Comparison of ENCODE assay signal across 22 cellular contexts in genomic region chr16:89448656-89449055, GRCh38. TPM values are rescaled to one million over a fixed set of nuclear protein-coding genes. Genes with fewer than 3 reads are reported as not detected.
DNase-seq lines count a peak whose midpoint lies in the region; ATAC-seq and TF ChIP-seq lines count a peak whose summit lies in the region.
"Had no signal": no experiment of that assay in that cellular context is flagged by ENCODE, and none has a peak within 500 bp of the region (broad histone marks: within the 10 kb centered on the region; RNA-seq: fewer than 3 reads in every experiment).

No MANE protein-coding gene starts in this region.

- H2BK5ac ChIP-seq in neuronal stem cell (ENCODE audit: low read length): no peak overlapping the region

- TF ChIP-seq EP300 in upper lobe of left lung (IDR thresholded peaks at IDR 0.05): no peak

- peaks cover 78% of the 10 kb centered on the region for H3F3A ChIP-seq in PC-9 (ENCODE audit: insufficient read depth, low read depth)

- H3K27me3 ChIP-seq in lung (ENCODE audit: control insufficient read depth, insufficient read depth) (no peaks in the 10 kb centered on the region), upper lobe of left lung (no peaks in the 10 kb centered on the region), PC-9 (ENCODE audit: insufficient read depth, low read depth) (no peaks in the 10 kb centered on the region), neuronal stem cell (ENCODE audit: control insufficient read depth in 3 of 3, insufficient read depth in 3 of 3, low read depth in 1 of 3, low read length in 3 of 3) (no peaks in the 10 kb centered on the region)
- H3K27me3 ChIP-seq: spleen had no signal

- H3K9ac ChIP-seq in neuronal stem cell (ENCODE audit: low read depth, low read length, poor library complexity): no peak overlapping the region

- DNase-seq in activated naive CD4-positive, alpha-beta T cell treated with anti-CD3 and anti-CD28 coated beads, Interleukin-2, amount 50 U/mL, for 72 hours (ENCODE audit: low spot score in 2 of 2): no peak
- DNase-seq in lung (ENCODE audit: low spot score): peak; percentile 60
- peak; percentile 66 to 77 for DNase-seq in upper lobe of left lung
- no peak for DNase-seq in PC-9
- DNase-seq in neuronal stem cell (ENCODE audit: low spot score): no peak
- no peak for DNase-seq in HEK293T (ENCODE audit: extremely low spot score)
- DNase-seq: activated naive CD4-positive, alpha-beta T cell treated with anti-CD3 and anti-CD28 coated beads, Interleukin-2, amount 10 ng/mL, durations not matched to agents 7 days and 5 days; CD4-positive, alpha-beta T cell; DMS79 treated with DMSO at 0.1 percent for 48 hours; foreskin melanocyte; NCI-H1436; NCI-H2171; NCI-H69; OCI-M1; spleen; stimulated activated CD8-positive, alpha-beta memory T cell treated with anti-CD3 and anti-CD28 coated beads, Interleukin-4, amount 100 ng/mL, for 48 hours; T-helper 9 cell had no signal

- no peak for ATAC-seq in activated naive CD4-positive, alpha-beta T cell treated with anti-CD3 and anti-CD28 coated beads, Interleukin-2, amount 50 U/mL, for 72 hours
- ATAC-seq in esophagus mucosa (peak; percentile 10), lung (ENCODE audit: insufficient read depth, low FRiP score) (no peak), upper lobe of left lung (ENCODE audit: low FRiP score in 2 of 2) (no peak)

- no peaks in the 10 kb centered on the region for H3K9me3 Mint-ChIP-seq in activated naive CD4-positive, alpha-beta T cell treated with anti-CD3 and anti-CD28 coated beads, Interleukin-2, amount 50 U/mL, for 24 hours
- H3K9me3 Mint-ChIP-seq in activated naive CD4-positive, alpha-beta T cell treated with anti-CD3 and anti-CD28 coated beads, Interleukin-2, amount 50 U/mL, for 72 hours: no peaks in the 10 kb centered on the region
- H3K9me3 Mint-ChIP-seq: activated naive CD4-positive, alpha-beta T cell treated with anti-CD3 and anti-CD28 coated beads, Interleukin-2, amount 10 ng/mL, durations not matched to agents 7 days and 5 days; CD4-positive, alpha-beta T cell had no signal

- H2AFZ ChIP-seq in PC-9: no peak overlapping the region
- H2AFZ ChIP-seq in neuronal stem cell (ENCODE audit: low read length): no peak overlapping the region

- no TSS peak for BruUV-seq in PC-9 (replicated peaks; lab: Mats Ljungman, UMichigan)

- H3K36me3 ChIP-seq in lung (ENCODE audit: control insufficient read depth in 2 of 2, insufficient read depth in 2 of 2, low read length in 2 of 2) (no peaks in the 10 kb centered on the region), upper lobe of left lung (no peaks in the 10 kb centered on the region), PC-9 (ENCODE audit: low read depth) (no peaks in the 10 kb centered on the region; the same call in 1 of the 2 replicates), neuronal stem cell (replicated peaks in 1 of 2; ENCODE audit: control insufficient read depth in 2 of 2, insufficient read depth in 2 of 2, low read length in 2 of 2) (peaks cover 2 to 5% of the 10 kb centered on the region in 2 donors)
- H3K36me3 ChIP-seq: prostate gland, spleen had no signal

- H3K4ac ChIP-seq in neuronal stem cell (ENCODE audit: low read length): no peak overlapping the region

- H3K4me3 Mint-ChIP-seq in activated naive CD4-positive, alpha-beta T cell treated with anti-CD3 and anti-CD28 coated beads, Interleukin-2, amount 50 U/mL, for 24 hours: peak overlapping the region; percentile 36
- H3K4me3 Mint-ChIP-seq: activated naive CD4-positive, alpha-beta T cell treated with anti-CD3 and anti-CD28 coated beads, Interleukin-2, amount 10 ng/mL, durations not matched to agents 7 days and 5 days had no signal

- no peak overlapping the region for H3K14ac ChIP-seq in neuronal stem cell (ENCODE audit: low read length)

- H3K4me1 ChIP-seq in lung (ENCODE audit: control insufficient read depth in 2 of 2, insufficient read depth in 2 of 2, low read length in 2 of 2) (peaks cover 33 to 46% of the 10 kb centered on the region in 2 donors), upper lobe of left lung (peaks cover 71 to 97% (median 79%) of the 10 kb centered on the region in 4 donors), PC-9 (replicated peaks; ENCODE audit: insufficient read depth) (peaks cover 57% of the 10 kb centered on the region), neuronal stem cell (ENCODE audit: control insufficient read depth in 2 of 2, insufficient read depth in 1 of 2, low read depth in 1 of 2, low read length in 2 of 2) (peaks cover 24 to 29% of the 10 kb centered on the region in 2 donors)

- 62 to 87% methylated on average over 10 of the region's 10 CpGs for WGBS in lung, 2 donors
- WGBS in upper lobe of left lung, 2 donors: 55 to 76% methylated on average over 10 of the region's 10 CpGs
- WGBS in neuronal stem cell (ENCODE audit: extremely low coverage in 2 of 2, insufficient read length in 2 of 2, insufficient replicate concordance in 1 of 2), 2 donors: no CpG with 5 or more reads among the region's 10 CpGs

- H3K27ac Mint-ChIP-seq in activated naive CD4-positive, alpha-beta T cell treated with anti-CD3 and anti-CD28 coated beads, Interleukin-2, amount 50 U/mL, for 24 hours: no peak overlapping the region
- H3K27ac Mint-ChIP-seq in activated naive CD4-positive, alpha-beta T cell treated with anti-CD3 and anti-CD28 coated beads, Interleukin-2, amount 50 U/mL, for 72 hours: no peak overlapping the region

- peaks cover 100% of the 10 kb centered on the region for H3K79me2 ChIP-seq in PC-9 (ENCODE audit: low read depth)

- H3K36me3 Mint-ChIP-seq in activated naive CD4-positive, alpha-beta T cell treated with anti-CD3 and anti-CD28 coated beads, Interleukin-2, amount 50 U/mL, for 24 hours: no peaks in the 10 kb centered on the region
- no peaks in the 10 kb centered on the region for H3K36me3 Mint-ChIP-seq in activated naive CD4-positive, alpha-beta T cell treated with anti-CD3 and anti-CD28 coated beads, Interleukin-2, amount 50 U/mL, for 72 hours

- no peak overlapping the region for H3K18ac ChIP-seq in neuronal stem cell (ENCODE audit: low read length)

- H2AK5ac ChIP-seq in neuronal stem cell (ENCODE audit: low read depth, low read length): no peak overlapping the region

- no peak overlapping the region for H2BK12ac ChIP-seq in neuronal stem cell (ENCODE audit: low read length)

- H3K4me2 ChIP-seq in PC-9 (no peak overlapping the region), neuronal stem cell (ENCODE audit: insufficient read depth, low read length, poor library complexity, severe bottlenecking) (no peak overlapping the region)

- no peaks in the 10 kb centered on the region for H3K27me3 Mint-ChIP-seq in activated naive CD4-positive, alpha-beta T cell treated with anti-CD3 and anti-CD28 coated beads, Interleukin-2, amount 50 U/mL, for 24 hours
- H3K27me3 Mint-ChIP-seq: activated naive CD4-positive, alpha-beta T cell treated with anti-CD3 and anti-CD28 coated beads, Interleukin-2, amount 10 ng/mL, durations not matched to agents 7 days and 5 days; CD4-positive, alpha-beta T cell had no signal

- H4K8ac ChIP-seq in neuronal stem cell (ENCODE audit: low read depth, low read length): no peak overlapping the region

- H3K9me2 ChIP-seq in PC-9 (ENCODE audit: insufficient read depth): no peaks in the 10 kb centered on the region

- H2BK120ac ChIP-seq in neuronal stem cell (ENCODE audit: low read depth, low read length): no peak overlapping the region

- H3K4me3 ChIP-seq in lung (no peak overlapping the region), upper lobe of left lung (no peak overlapping the region), PC-9 (no peak overlapping the region), neuronal stem cell (ENCODE audit: low read length in 2 of 2) (no peak overlapping the region)
- H3K4me3 ChIP-seq: coronary artery, prostate gland, SK-N-MC, spleen had no signal

- POLR2A ChIA-PET in PC-9 (lab: Charles Lee; ENCODE audit: unreplicated experiment) (no interaction called here), HEK293T (lab: Yijun Ruan, JAX) (interaction anchor here (1.0 kb wide), 1 partner anchor 60 kb away, joined by 3 read pairs; the partner anchor contains the start of gene SPG7)

- intact Hi-C loops in PC-9 (cut with micrococcal nuclease; ENCODE audit: unreplicated experiment): no loop called here

- no peak for TF ChIP-seq POLR2A in upper lobe of left lung (IDR thresholded peaks at IDR 0.05)

- H4K20me1 ChIP-seq in PC-9 (ENCODE audit: insufficient read depth): peaks cover 100% of the 10 kb centered on the region

- CTCF ChIA-PET in PC-9 (lab: Charles Lee): no interaction called here
- CTCF ChIA-PET in HEK293T (lab: Yijun Ruan, JAX): no interaction called here

- peaks cover 12% of the 10 kb centered on the region for H3K79me1 ChIP-seq in neuronal stem cell (ENCODE audit: low read depth, low read length)

- TF ChIP-seq CTCF in lung (IDR thresholded peaks at IDR 0.05; ENCODE audit: control extremely low read depth, extremely low read depth): no peak
- TF ChIP-seq CTCF in upper lobe of left lung (IDR thresholded peaks at IDR 0.05): no peak
- no peak for TF ChIP-seq CTCF in PC-9 (conservative IDR thresholded peaks at IDR 0.05)

- no peak overlapping the region for H2BK15ac ChIP-seq in neuronal stem cell (ENCODE audit: low read length)

- no peak overlapping the region for H3K27ac ChIP-seq in lung (ENCODE audit: low read depth in 1 of 2, low read length in 1 of 2)
- H3K27ac ChIP-seq in upper lobe of left lung: no peak overlapping the region
- no peak overlapping the region for H3K27ac ChIP-seq in PC-9
- H3K27ac ChIP-seq in neuronal stem cell (replicated peaks; ENCODE audit: low read length): no peak overlapping the region
- H3K27ac ChIP-seq: coronary artery, prostate gland, SK-N-MC, spleen had no signal

- no peak overlapping the region for H3K23ac ChIP-seq in neuronal stem cell (ENCODE audit: low read depth, low read length, poor library complexity)

- H4K91ac ChIP-seq in neuronal stem cell (ENCODE audit: low read depth, low read length, poor library complexity): no peak overlapping the region

- peaks cover 90% of the 10 kb centered on the region for H3K4me1 Mint-ChIP-seq in activated naive CD4-positive, alpha-beta T cell treated with anti-CD3 and anti-CD28 coated beads, Interleukin-2, amount 50 U/mL, for 24 hours

- H3K9me3 ChIP-seq in lung (ENCODE audit: control insufficient read depth in 2 of 2, insufficient read depth in 1 of 2, low read length in 1 of 2) (no peaks in the 10 kb centered on the region), upper lobe of left lung (no peaks in the 10 kb centered on the region), PC-9 (ENCODE audit: insufficient read depth, low read depth) (no peaks in the 10 kb centered on the region), neuronal stem cell (replicated peaks in 1 of 2; ENCODE audit: control insufficient read depth in 2 of 2, insufficient read depth in 1 of 2, low read depth in 1 of 2, low read length in 2 of 2) (no peaks in the 10 kb centered on the region)
- H3K9me3 ChIP-seq: prostate gland, spleen had no signal

RNA-seq across cellular contexts. Expression of gene ANKRD11, which starts 41.7 kb away (rescaled TPM):
- 100 to 1,000 TPM; 130 to 165 TPM for total RNA-seq in activated naive CD4-positive, alpha-beta T cell treated with anti-CD3 and anti-CD28 coated beads, Interleukin-2, amount 50 U/mL, for 72 hours
- total RNA-seq in esophagus mucosa (81.1 TPM), lung (100 to 1,000 TPM; 111 to 162 TPM), upper lobe of left lung (100 to 1,000 TPM in 5 of 6 donors, 10 to 100 TPM in 1; 92.4 to 313 (median 134) TPM), PC-9 (2021) (206 and 220 TPM in 2 replicates)
- 10 to 100 TPM; 58.5 to 67.8 TPM for polyA plus RNA-seq in lung
- polyA plus RNA-seq in neuronal stem cell (2013, experiment 1 of 2): 65.4 TPM
- 69.8 TPM for polyA plus RNA-seq in neuronal stem cell (2013, experiment 2 of 2)

RNA-seq across cellular contexts. Expression of gene SPG7, which starts 59.5 kb away (rescaled TPM):
- total RNA-seq in activated naive CD4-positive, alpha-beta T cell treated with anti-CD3 and anti-CD28 coated beads, Interleukin-2, amount 50 U/mL, for 72 hours: 100 to 1,000 TPM in 1 of 2 donors, 10 to 100 TPM in 1; 97.7 to 114 TPM
- total RNA-seq in esophagus mucosa: 48.0 TPM
- 100 to 1,000 TPM; 101 to 114 TPM for total RNA-seq in lung
- 10 to 100 TPM; 59.0 to 89.4 TPM for polyA plus RNA-seq in lung
- 100 to 1,000 TPM in 4 of 6 donors, 10 to 100 TPM in 2; 72.6 to 419 (median 111) TPM for total RNA-seq in upper lobe of left lung
- total RNA-seq in PC-9 (2021): 160 and 198 TPM in 2 replicates
- polyA plus RNA-seq in neuronal stem cell (2013, experiment 1 of 2): 43.4 TPM
- 47.1 TPM for polyA plus RNA-seq in neuronal stem cell (2013, experiment 2 of 2)

Comparison
In these comparisons a context has a peak if more than half of its experiments do, and no peak if none do; other contexts are left out.
1. DNase-seq: peak in lung (single experiment) and upper lobe of left lung (2 of 2); none in activated naive CD4-positive, alpha-beta T cell treated with anti-CD3 and anti-CD28 coated beads, Interleukin-2, amount 50 U/mL, for 72 hours (0 of 2), PC-9 (0 of 2), neuronal stem cell (single experiment) and HEK293T (single experiment).